ENCODE assay signal across 8 cellular contexts in genomic region chr10:87817291-87817872, GRCh38. TPM values are rescaled to one million over a fixed set of nuclear protein-coding genes. Genes with fewer than 3 reads are reported as not detected.
A peak's percentile ranks its signal among the peaks of the same experiment; 100 is the strongest.
DNase-seq lines count a peak whose midpoint lies in the region; ATAC-seq and TF ChIP-seq lines count a peak whose summit lies in the region.

No MANE protein-coding gene starts in this region.

- no peaks in the 10 kb centered on the region; the same call in 1 of the 2 replicates for H3K9me1 ChIP-seq in IMR-90 (ENCODE audit: insufficient read depth, low read length)

- H3K4me3 Mint-ChIP-seq in Calu3 (ENCODE audit: low read depth, unreplicated experiment): peak overlapping the region; percentile 88

- intact Hi-C loops in Calu3 (cut with micrococcal nuclease; ENCODE audit: unreplicated experiment): no loop called here
- intact Hi-C loops in IMR-90 (cut with micrococcal nuclease): no loop called here
- intact Hi-C loops in adrenal gland (cut with DNase I): no loop called here

- POLR2A ChIA-PET in IMR-90 (lab: Charles Lee; ENCODE audit: unreplicated experiment): no interaction called here

- peak overlapping the region; percentile 99 for H2AFZ ChIP-seq in IMR-90 (replicated peaks; ENCODE audit: low read length, poor library complexity)

- H2BK15ac ChIP-seq in IMR-90 (ENCODE audit: low read depth, low read length): no peak overlapping the region

- in situ Hi-C loops in IMR-90 (cut with MboI; ENCODE audit: low sequenced_read_pairs): no loop called here

- H3K4me3 ChIP-seq in IMR-90 (ENCODE audit: insufficient read depth, low read depth, low read length): peak overlapping the region; percentile 84
- H3K4me3 ChIP-seq in adrenal gland: peak overlapping the region; percentile 34 to 93 (median 60)

- BruUV-seq in Calu3 (replicated peaks; lab: Mats Ljungman, UMichigan) (no TSS peak), IMR-90 (replicated peaks; lab: Mats Ljungman, UMichigan) (TSS peak; percentile 63)

- peak overlapping the region; percentile 76 for H4K5ac ChIP-seq in IMR-90 (ENCODE audit: low read depth, low read length)

- no peak overlapping the region for H2BK20ac ChIP-seq in IMR-90 (ENCODE audit: low read depth, low read length)

- peak overlapping the region; percentile 88 for H3K4me2 ChIP-seq in IMR-90 (ENCODE audit: low read depth, low read length)

- H3K36me3 ChIP-seq in IMR-90 (ENCODE audit: control insufficient read depth, insufficient read depth, low read length): peaks cover 1% of the 10 kb centered on the region; the same call in 1 of the 2 replicates
- no peaks in the 10 kb centered on the region for H3K36me3 ChIP-seq in adrenal gland (replicated peaks in 1 of 2)

- no peak for TF ChIP-seq RAD21 in IMR-90 (IDR thresholded peaks at IDR 0.05; ENCODE audit: low read length)

- H3K23ac ChIP-seq in IMR-90 (ENCODE audit: low read depth, low read length): peak overlapping the region; percentile 66

- TF ChIP-seq CTCF in Calu3 (IDR thresholded peaks at IDR 0.05; ENCODE audit: unreplicated experiment) (no peak), IMR-90 (conservative IDR thresholded peaks at IDR 0.05; ENCODE audit: low read depth, low read length) (no peak), adrenal gland (IDR thresholded peaks at IDR 0.05) (no peak)

- no peak overlapping the region for H2BK120ac ChIP-seq in IMR-90 (ENCODE audit: low read depth, low read length)

- H3K27me3 ChIP-seq in IMR-90 (ENCODE audit: control insufficient read depth, insufficient read depth, low read length) (no peaks in the 10 kb centered on the region), adrenal gland (no peaks in the 10 kb centered on the region)

- H3K56ac ChIP-seq in IMR-90 (ENCODE audit: extremely low read depth, insufficient read depth, low read length): peak overlapping the region; percentile 60

- H3K27ac ChIP-seq in IMR-90 (ENCODE audit: insufficient read depth, low read length) (peak overlapping the region; percentile 86), adrenal gland (peak overlapping the region; percentile 1 to 93 (median 87))

- peak overlapping the region; percentile 79 for H2BK5ac ChIP-seq in IMR-90 (ENCODE audit: low read depth, low read length, poor library complexity, severe bottlenecking)

- dilution Hi-C loops in IMR-90 (cut with HindIII; ENCODE audit: low sequenced_read_pairs, unreplicated experiment): no loop called here

- peak overlapping the region; percentile 75 to 92; a peak in 3 of 4 replicates for H4K8ac ChIP-seq in IMR-90 (ENCODE audit: low read depth in 2 of 2, low read length in 2 of 2)

- peak overlapping the region; percentile 82 for H4K91ac ChIP-seq in IMR-90 (ENCODE audit: insufficient read depth, low read depth, low read length)

- H2AK9ac ChIP-seq in IMR-90 (replicated peaks; ENCODE audit: low read depth, low read length, poor library complexity): peak overlapping the region; percentile 80

- no peaks in the 10 kb centered on the region for H3K9me3 Mint-ChIP-seq in Calu3 (ENCODE audit: low read depth, unreplicated experiment)

- H3K4me1 Mint-ChIP-seq in Calu3 (ENCODE audit: low read depth, unreplicated experiment): peaks cover 15% of the 10 kb centered on the region

- H4K20me1 ChIP-seq in IMR-90 (ENCODE audit: insufficient read depth, low read length): no peaks in the 10 kb centered on the region; the same call in 1 of the 2 replicates

- TF ChIP-seq POLR2A in IMR-90 (IDR thresholded peaks at IDR 0.05; ENCODE audit: low read depth, low read length) (no peak), adrenal gland (IDR thresholded peaks at IDR 0.05) (no peak)

- WGBS in IMR-90 (ENCODE audit: extremely low coverage in 2 of 2, insufficient read length in 1 of 2), 2 experiments: 0% methylated on average over 2 of the region's 19 CpGs; no CpG with 5 or more reads in 1 of the 2 experiments
- 4 to 7% (median 5%) methylated on average over 19 of the region's 19 CpGs for WGBS in adrenal gland, 4 donors

- peak overlapping the region; percentile 89 for H3K9ac ChIP-seq in IMR-90 (ENCODE audit: low read depth, low read length)

- H3K4ac ChIP-seq in IMR-90 (ENCODE audit: low read depth, low read length): peak overlapping the region; percentile 87

- CTCF ChIA-PET in Calu3 (lab: Charles Lee) (interaction anchor here (0.6 to 1.0 kb wide), 2 partner anchors 25 to 46 kb away, joined by 3 to 4 read pairs; partner anchors contain the start of genes KLLN and PTEN), IMR-90 (lab: Yijun Ruan, JAX) (no interaction called here)

- H3K14ac ChIP-seq in IMR-90 (replicated peaks; ENCODE audit: low read depth, low read length): peak overlapping the region; percentile 87

- peak overlapping the region; percentile 21; the same call in 1 of the 2 replicates for H3K18ac ChIP-seq in IMR-90 (ENCODE audit: low read depth, low read length)

- no peak for DNase-seq in Calu3
- DNase-seq in IMR-90: peak; percentile 8
- no peak for DNase-seq in adrenal gland
- peak; percentile 20 for DNase-seq in iris pigment epithelial cell (ENCODE audit: low read depth)
- DNase-seq in superior temporal gyrus (ENCODE audit: extremely low spot score): peak; percentile 13
- no peak for DNase-seq in activated effector memory CD4-positive, alpha-beta T cell treated with anti-CD3 and anti-CD28 coated beads, Interleukin-2, amount 50 U/mL, for 16 hours
- DNase-seq in H4 (ENCODE audit: low spot score): no peak

- H3K27me3 Mint-ChIP-seq in Calu3 (ENCODE audit: unreplicated experiment): no peaks in the 10 kb centered on the region

- peaks cover 8 to 25% of the 10 kb centered on the region in 2 experiments; a peak in 3 of 4 replicates for H3K79me1 ChIP-seq in IMR-90 (ENCODE audit: low read depth in 1 of 2, low read length in 2 of 2)

- peak overlapping the region; percentile 68 for H2AK5ac ChIP-seq in IMR-90 (ENCODE audit: low read depth, low read length)

- H3K9me3 ChIP-seq in IMR-90 (ENCODE audit: control insufficient read depth, insufficient read depth, low read length) (no peaks in the 10 kb centered on the region), adrenal gland (replicated peaks in 1 of 3) (no peaks in the 10 kb centered on the region)

- H3K36me3 Mint-ChIP-seq in Calu3 (ENCODE audit: insufficient read depth, unreplicated experiment): peaks cover 18% of the 10 kb centered on the region

- ATAC-seq in GM21367 (IDR thresholded peaks at IDR 0.05; ENCODE audit: unreplicated experiment): peak; percentile 10
- ATAC-seq in IMR-90 (ENCODE audit: low read depth): no peak; the same call in 1 of the 2 replicates

- H3K27ac Mint-ChIP-seq in Calu3 (ENCODE audit: unreplicated experiment): peak overlapping the region; percentile 69

- no peaks in the 10 kb centered on the region for H3K4me1 ChIP-seq in IMR-90 (ENCODE audit: control insufficient read depth, insufficient read depth, low read length)
- H3K4me1 ChIP-seq in adrenal gland (replicated peaks in 1 of 2): peaks cover 10 to 38% of the 10 kb centered on the region in 2 donors

TF ChIP-seq in IMR-90, 13 proteins besides CTCF, POLR2A, EP300 and RAD21:
- TF ChIP-seq SMC3 (IDR thresholded peaks at IDR 0.05; ENCODE audit: low read depth, low read length): no peak

RNA-seq across cellular contexts. Expression of gene ATAD1, which starts 0.6 kb away (rescaled TPM):
- total RNA-seq in Calu3 (2022) (30.4 and 31.0 TPM in 2 replicates), IMR-90 (2012; rRNA removed) (21.9 and 41.4 TPM in 2 replicates), adrenal gland (100 to 1,000 TPM in 1 of 8 donors, 10 to 100 TPM in 7; 30.0 to 119 (median 50.4) TPM)
- polyA plus RNA-seq in IMR-90 (2012; rRNA removed) (11.7 and 12.7 TPM in 2 replicates), adrenal gland (10 to 100 TPM in 1 of 3 donors, 1 to 10 TPM in 2; 8.5 to 54.4 (median 9.0) TPM)
- 1.2 and 1.5 TPM in 2 replicates for polyA plus RNA-seq in IMR-90 (2012; cell fraction: cytosol; rRNA removed)
- polyA plus RNA-seq in IMR-90 (2012; cell fraction: nucleus; rRNA removed; ENCODE audit: low replicate concordance): 0.53 and 6.8 TPM in 2 replicates
- 0.81 TPM in 1 of 2 replicates, not detected in the other for total RNA-seq in H4 (2014; rRNA removed; shearing (Covaris generic))

RNA-seq across cellular contexts. Expression of gene KLLN, which starts 46.0 kb away (rescaled TPM):
- total RNA-seq in Calu3 (2022) (0.52 and 0.81 TPM in 2 replicates), IMR-90 (2012; rRNA removed) (0.36 and 0.56 TPM in 2 replicates), adrenal gland (1 to 10 TPM in 5 of 8 donors, under 1 TPM in 3; 0.42 to 1.5 (median 1.1) TPM)
- polyA plus RNA-seq in IMR-90 (2012; rRNA removed) (0.26 and 0.36 TPM in 2 replicates), adrenal gland (under 1 TPM; 0.24 to 0.84 (median 0.48) TPM)
- polyA plus RNA-seq in IMR-90 (2012; cell fraction: cytosol; rRNA removed): 0.22 and 0.39 TPM in 2 replicates
- 0.11 and 0.18 TPM in 2 replicates for polyA plus RNA-seq in IMR-90 (2012; cell fraction: nucleus; rRNA removed; ENCODE audit: low replicate concordance)
- total RNA-seq in H4 (2014; rRNA removed; shearing (Covaris generic)): not detected in 2 replicates

RNA-seq across cellular contexts. Expression of gene PTEN, which starts 46.0 kb away (rescaled TPM):
- 44.6 and 46.8 TPM in 2 replicates for total RNA-seq in Calu3 (2022)
- total RNA-seq in IMR-90 (2012; rRNA removed): 38.9 and 88.0 TPM in 2 replicates
- 12.0 and 14.5 TPM in 2 replicates for polyA plus RNA-seq in IMR-90 (2012; rRNA removed)
- polyA plus RNA-seq in IMR-90 (2012; cell fraction: cytosol; rRNA removed): 2.1 and 2.9 TPM in 2 replicates
- 2.0 and 15.2 TPM in 2 replicates for polyA plus RNA-seq in IMR-90 (2012; cell fraction: nucleus; rRNA removed; ENCODE audit: low replicate concordance)
- 100 to 1,000 TPM in 2 of 8 donors, 10 to 100 TPM in 6; 72.2 to 179 (median 93.2) TPM for total RNA-seq in adrenal gland
- polyA plus RNA-seq in adrenal gland: 10 to 100 TPM; 35.7 to 87.1 (median 37.9) TPM
- not detected in 2 replicates for total RNA-seq in H4 (2014; rRNA removed; shearing (Covaris generic))

Comparison
In these comparisons a context has a peak if more than half of its experiments do, and no peak if none do; other contexts are left out.
1. DNase-seq: peak in IMR-90 (single experiment), iris pigment epithelial cell (single experiment) and superior temporal gyrus (single experiment); none in Calu3 (single experiment), adrenal gland (0 of 7), activated effector memory CD4-positive, alpha-beta T cell treated with anti-CD3 and anti-CD28 coated beads, Interleukin-2, amount 50 U/mL, for 16 hours (single experiment) and H4 (single experiment).
2. RNA of gene ATAD1, which starts 0.6 kb away (total RNA-seq): 30.0 to 119 TPM in adrenal gland, 30.4 to 31.0 TPM in Calu3 and 21.9 to 41.4 TPM in IMR-90; 0.81 TPM in H4; every median in the first group is over 10 times any median in the second.
3. RNA of gene PTEN, which starts 46.0 kb away (total RNA-seq): 72.2 to 179 TPM in adrenal gland, 44.6 to 46.8 TPM in Calu3 and 38.9 to 88.0 TPM in IMR-90; not detected in H4; every median in the first group is over 10 times any median in the second.